1 cellular context compared by ENCODE assay signal in the genomic region with DNA sequence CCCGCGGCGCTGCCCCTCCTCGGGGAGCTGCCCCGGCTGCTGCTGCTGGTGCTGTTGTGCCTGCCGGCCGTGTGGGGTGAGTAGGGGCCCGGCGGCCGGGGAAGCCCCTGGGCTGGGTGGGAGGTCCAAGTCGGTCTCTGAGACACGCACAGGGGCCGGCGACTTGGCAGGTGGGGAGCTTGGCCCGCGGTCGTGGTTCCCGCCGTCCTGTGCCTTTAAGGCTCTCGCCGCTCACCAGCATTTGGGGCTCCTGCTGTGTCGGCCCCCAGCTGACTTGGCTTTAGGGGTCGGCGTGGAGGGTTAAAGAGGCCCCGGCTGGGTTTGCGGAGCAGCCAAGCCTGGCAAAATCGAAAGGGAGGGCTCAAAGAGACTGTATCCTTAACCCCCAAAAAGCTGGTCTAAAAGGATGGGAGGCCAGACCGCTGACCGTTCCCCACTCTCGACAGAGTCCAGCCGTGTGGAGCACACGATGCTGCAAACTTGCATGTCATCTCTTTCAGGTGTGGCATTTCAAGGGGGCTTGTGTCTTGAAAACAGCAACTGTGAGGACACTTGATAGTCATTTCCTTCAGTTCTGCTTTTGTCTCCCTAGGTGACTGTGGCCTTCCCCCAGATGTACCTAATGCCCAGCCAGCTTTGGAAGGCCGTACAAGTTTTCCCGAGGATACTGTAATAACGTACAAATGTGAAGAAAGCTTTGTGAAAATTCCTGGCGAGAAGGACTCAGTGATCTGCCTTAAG.
TF ChIP-seq lines count a peak whose summit lies in the region.

No MANE protein-coding gene starts in this region.

TF ChIP-seq in K562, 482 proteins besides CTCF, POLR2A, EP300 and RAD21 (continued from another document and continues in another):
- TF ChIP-seq, protein P1, sequence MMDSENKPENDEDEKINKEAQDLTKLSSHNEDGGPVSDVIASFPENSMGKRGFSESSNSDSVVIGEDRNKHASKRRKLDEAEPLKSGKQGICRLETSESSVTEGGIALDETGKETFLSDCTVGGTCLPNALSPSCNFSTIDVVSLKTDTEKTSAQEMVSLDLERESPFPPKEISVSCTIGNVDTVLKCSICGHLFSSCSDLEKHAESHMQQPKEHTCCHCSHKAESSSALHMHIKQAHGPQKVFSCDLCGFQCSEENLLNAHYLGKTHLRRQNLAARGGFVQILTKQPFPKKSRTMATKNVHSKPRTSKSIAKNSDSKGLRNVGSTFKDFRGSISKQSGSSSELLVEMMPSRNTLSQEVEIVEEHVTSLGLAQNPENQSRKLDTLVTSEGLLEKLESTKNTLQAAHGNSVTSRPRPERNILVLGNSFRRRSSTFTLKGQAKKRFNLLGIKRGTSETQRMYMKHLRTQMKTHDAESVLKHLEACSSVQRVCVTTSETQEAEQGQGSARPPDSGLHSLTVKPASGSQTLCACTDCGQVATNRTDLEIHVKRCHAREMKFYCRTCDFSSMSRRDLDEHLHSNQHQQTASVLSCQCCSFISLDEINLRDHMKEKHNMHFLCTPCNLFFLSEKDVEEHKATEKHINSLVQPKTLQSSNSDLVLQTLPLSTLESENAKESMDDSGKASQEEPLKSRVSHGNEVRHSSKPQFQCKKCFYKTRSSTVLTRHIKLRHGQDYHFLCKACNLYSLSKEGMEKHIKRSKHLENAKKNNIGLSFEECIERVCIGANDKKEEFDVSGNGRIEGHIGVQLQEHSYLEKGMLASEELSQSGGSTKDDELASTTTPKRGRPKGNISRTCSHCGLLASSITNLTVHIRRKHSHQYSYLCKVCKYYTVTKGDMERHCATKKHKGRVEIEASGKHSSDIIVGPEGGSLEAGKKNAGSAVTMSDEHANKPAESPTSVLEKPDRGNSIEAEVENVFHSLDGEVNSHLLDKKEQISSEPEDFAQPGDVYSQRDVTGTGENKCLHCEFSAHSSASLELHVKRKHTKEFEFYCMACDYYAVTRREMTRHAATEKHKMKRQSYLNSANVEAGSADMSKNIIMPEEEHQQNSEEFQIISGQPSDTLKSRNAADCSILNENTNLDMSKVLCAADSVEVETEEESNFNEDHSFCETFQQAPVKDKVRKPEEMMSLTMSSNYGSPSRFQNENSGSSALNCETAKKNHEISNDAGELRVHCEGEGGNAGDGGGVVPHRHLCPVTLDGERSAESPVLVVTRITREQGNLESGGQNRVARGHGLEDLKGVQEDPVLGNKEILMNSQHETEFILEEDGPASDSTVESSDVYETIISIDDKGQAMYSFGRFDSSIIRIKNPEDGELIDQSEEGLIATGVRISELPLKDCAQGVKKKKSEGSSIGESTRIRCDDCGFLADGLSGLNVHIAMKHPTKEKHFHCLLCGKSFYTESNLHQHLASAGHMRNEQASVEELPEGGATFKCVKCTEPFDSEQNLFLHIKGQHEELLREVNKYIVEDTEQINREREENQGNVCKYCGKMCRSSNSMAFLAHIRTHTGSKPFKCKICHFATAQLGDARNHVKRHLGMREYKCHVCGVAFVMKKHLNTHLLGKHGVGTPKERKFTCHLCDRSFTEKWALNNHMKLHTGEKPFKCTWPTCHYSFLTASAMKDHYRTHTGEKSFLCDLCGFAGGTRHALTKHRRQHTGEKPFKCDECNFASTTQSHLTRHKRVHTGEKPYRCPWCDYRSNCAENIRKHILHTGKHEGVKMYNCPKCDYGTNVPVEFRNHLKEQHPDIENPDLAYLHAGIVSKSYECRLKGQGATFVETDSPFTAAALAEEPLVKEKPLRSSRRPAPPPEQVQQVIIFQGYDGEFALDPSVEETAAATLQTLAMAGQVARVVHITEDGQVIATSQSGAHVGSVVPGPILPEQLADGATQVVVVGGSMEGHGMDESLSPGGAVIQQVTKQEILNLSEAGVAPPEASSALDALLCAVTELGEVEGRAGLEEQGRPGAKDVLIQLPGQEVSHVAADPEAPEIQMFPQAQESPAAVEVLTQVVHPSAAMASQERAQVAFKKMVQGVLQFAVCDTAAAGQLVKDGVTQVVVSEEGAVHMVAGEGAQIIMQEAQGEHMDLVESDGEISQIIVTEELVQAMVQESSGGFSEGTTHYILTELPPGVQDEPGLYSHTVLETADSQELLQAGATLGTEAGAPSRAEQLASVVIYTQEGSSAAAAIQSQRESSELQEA (IDR thresholded peaks at IDR 0.05; ENCODE audit: low read depth), result no peak
- TF ChIP-seq, protein P2, sequence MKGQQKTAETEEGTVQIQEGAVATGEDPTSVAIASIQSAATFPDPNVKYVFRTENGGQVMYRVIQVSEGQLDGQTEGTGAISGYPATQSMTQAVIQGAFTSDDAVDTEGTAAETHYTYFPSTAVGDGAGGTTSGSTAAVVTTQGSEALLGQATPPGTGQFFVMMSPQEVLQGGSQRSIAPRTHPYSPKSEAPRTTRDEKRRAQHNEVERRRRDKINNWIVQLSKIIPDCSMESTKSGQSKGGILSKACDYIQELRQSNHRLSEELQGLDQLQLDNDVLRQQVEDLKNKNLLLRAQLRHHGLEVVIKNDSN (CRISPR knock-in tag; IDR thresholded peaks at IDR 0.05), result no peak
- TF ChIP-seq EGR1 (conservative IDR thresholded peaks at IDR 0.05) (no peak), ZEB2 (IDR thresholded peaks at IDR 0.05) (no peak), PHB (CRISPR knock-in tag; IDR thresholded peaks at IDR 0.05) (peak; percentile 92), ZKSCAN8 (CRISPR knock-in tag; IDR thresholded peaks at IDR 0.05) (no peak), TCF3 (CRISPR knock-in tag; IDR thresholded peaks at IDR 0.05) (no peak), ZNF253 (CRISPR knock-in tag; conservative IDR thresholded peaks at IDR 0.05) (no peak), BRCA1 (IDR thresholded peaks at IDR 0.05) (no peak), BRCA1 (CRISPR knock-in tag; IDR thresholded peaks at IDR 0.05) (no peak; the same call in 1 of the 2 replicates), TEAD2 (tag; IDR thresholded peaks at IDR 0.05) (no peak), ZC3H11A (IDR thresholded peaks at IDR 0.05; ENCODE audit: low read depth, low read length) (no peak), SNRNP70 (optimal IDR thresholded peaks at IDR 0.05; ENCODE audit: low read depth, low read length) (no peak), CTBP1 (IDR thresholded peaks at IDR 0.05; ENCODE audit: borderline replicate concordance) (no peak), NEUROD1 (IDR thresholded peaks at IDR 0.05; ENCODE audit: borderline replicate concordance, low read depth, low read length, partially characterized antibody) (peak; percentile 3), ZNF717 (CRISPR knock-in tag; IDR thresholded peaks at IDR 0.05) (no peak), CCAR2 (IDR thresholded peaks at IDR 0.05; ENCODE audit: low read depth, low read length) (no peak), NBN (IDR thresholded peaks at IDR 0.05; ENCODE audit: low read depth) (no peak), TFAM (CRISPR knock-in tag; conservative IDR thresholded peaks at IDR 0.05) (no peak), ZNF12 (CRISPR knock-in tag; IDR thresholded peaks at IDR 0.05) (no peak; the same call in 1 of the 2 replicates), FOXM1 (IDR thresholded peaks at IDR 0.05; ENCODE audit: low read depth) (no peak), FOXM1 (CRISPR knock-in tag; IDR thresholded peaks at IDR 0.05; ENCODE audit: low read depth) (peak; percentile 42), RHOXF2B (CRISPR knock-in tag; conservative IDR thresholded peaks at IDR 0.05) (no peak), MED1 (CRISPR knock-in tag; IDR thresholded peaks at IDR 0.05; ENCODE audit: borderline replicate concordance) (no peak), RBFOX2 (IDR thresholded peaks at IDR 0.05; ENCODE audit: low read depth, low read length) (peak; percentile 90), TCFL5 (CRISPR knock-in tag; conservative IDR thresholded peaks at IDR 0.05) (no peak), RB1 (IDR thresholded peaks at IDR 0.05; ENCODE audit: low read depth) (no peak), GTF2E2 (tag; IDR thresholded peaks at IDR 0.05) (no peak), TEAD1 (CRISPR knock-in tag; IDR thresholded peaks at IDR 0.05) (no peak), EZH2 (IDR thresholded peaks at IDR 0.05; ENCODE audit: borderline replicate concordance, low read depth, low read length) (no peak), CREM (IDR thresholded peaks at IDR 0.05; ENCODE audit: low read depth) (no peak), CBX3 (IDR thresholded peaks at IDR 0.05; ENCODE audit: borderline replicate concordance in 1 of 2, low read length in 2 of 2) (no peak), SAP30 (IDR thresholded peaks at IDR 0.05; ENCODE audit: borderline replicate concordance, insufficient read depth, low read depth, low read length, poor library complexity, severe bottlenecking) (peak; percentile 77)
- TF ChIP-seq, protein P3, sequence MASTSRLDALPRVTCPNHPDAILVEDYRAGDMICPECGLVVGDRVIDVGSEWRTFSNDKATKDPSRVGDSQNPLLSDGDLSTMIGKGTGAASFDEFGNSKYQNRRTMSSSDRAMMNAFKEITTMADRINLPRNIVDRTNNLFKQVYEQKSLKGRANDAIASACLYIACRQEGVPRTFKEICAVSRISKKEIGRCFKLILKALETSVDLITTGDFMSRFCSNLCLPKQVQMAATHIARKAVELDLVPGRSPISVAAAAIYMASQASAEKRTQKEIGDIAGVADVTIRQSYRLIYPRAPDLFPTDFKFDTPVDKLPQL (IDR thresholded peaks at IDR 0.05; ENCODE audit: extremely low read depth, insufficient read length), result no peak
- TF ChIP-seq, protein P4, sequence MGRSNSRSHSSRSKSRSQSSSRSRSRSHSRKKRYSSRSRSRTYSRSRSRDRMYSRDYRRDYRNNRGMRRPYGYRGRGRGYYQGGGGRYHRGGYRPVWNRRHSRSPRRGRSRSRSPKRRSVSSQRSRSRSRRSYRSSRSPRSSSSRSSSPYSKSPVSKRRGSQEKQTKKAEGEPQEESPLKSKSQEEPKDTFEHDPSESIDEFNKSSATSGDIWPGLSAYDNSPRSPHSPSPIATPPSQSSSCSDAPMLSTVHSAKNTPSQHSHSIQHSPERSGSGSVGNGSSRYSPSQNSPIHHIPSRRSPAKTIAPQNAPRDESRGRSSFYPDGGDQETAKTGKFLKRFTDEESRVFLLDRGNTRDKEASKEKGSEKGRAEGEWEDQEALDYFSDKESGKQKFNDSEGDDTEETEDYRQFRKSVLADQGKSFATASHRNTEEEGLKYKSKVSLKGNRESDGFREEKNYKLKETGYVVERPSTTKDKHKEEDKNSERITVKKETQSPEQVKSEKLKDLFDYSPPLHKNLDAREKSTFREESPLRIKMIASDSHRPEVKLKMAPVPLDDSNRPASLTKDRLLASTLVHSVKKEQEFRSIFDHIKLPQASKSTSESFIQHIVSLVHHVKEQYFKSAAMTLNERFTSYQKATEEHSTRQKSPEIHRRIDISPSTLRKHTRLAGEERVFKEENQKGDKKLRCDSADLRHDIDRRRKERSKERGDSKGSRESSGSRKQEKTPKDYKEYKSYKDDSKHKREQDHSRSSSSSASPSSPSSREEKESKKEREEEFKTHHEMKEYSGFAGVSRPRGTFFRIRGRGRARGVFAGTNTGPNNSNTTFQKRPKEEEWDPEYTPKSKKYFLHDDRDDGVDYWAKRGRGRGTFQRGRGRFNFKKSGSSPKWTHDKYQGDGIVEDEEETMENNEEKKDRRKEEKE (IDR thresholded peaks at IDR 0.05; ENCODE audit: borderline replicate concordance in 1 of 2, control insufficient read depth in 1 of 2, low read depth in 2 of 2, low read length in 1 of 2), result no peak
- TF ChIP-seq, protein P5, sequence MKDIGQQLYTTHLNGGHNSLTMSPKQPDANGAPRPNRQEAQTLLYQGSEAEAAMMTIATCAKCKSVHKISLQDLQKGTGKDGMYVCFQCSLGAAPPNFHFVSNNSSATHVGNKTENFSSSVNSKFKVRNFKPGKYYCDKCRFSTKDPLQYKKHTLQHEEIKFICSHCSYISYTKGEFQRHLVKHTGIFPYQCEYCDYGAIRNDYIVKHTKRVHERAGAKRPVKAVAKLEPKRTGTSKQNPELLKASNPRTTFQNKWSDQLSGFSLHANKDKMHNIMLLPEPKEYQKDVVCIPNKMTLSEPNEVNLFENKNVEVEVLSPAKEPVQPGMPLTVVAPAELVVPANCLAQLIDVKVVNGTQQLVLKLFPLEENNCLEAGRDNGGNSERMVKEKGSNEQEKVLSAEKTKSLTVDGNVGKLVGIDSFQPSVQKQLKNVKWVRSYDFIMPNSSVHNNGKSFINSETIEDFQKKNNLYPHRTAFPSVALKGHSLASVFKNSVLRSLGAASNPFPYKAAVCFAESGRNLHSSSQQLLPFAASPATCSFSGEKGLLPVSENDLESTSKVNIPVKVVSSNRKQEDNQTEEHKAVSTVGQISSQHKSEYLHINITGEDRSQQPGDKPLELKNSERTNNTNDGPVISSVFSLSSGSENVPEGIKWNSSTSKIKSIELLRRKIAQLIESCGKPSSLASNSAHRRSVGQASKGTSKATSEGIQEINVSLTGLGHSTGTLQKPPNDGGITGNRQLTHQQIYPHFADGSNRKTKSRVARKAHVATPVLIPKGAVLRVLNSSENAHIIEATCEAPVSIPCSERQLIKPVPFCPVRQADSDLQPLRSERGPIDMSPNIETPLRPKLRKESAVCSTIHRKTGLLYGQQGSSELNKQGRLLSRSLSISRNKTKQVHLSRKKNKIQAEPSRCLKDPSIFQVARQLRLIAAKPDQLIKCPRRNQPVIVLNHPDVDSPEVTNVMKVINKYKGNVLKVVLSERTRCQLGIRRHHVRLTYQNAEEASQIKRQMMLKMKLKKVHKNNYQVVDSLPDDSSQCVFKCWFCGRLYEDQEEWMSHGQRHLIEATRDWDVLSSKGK (CRISPR knock-in tag; IDR thresholded peaks at IDR 0.05), result no peak
- TF ChIP-seq, protein P6, sequence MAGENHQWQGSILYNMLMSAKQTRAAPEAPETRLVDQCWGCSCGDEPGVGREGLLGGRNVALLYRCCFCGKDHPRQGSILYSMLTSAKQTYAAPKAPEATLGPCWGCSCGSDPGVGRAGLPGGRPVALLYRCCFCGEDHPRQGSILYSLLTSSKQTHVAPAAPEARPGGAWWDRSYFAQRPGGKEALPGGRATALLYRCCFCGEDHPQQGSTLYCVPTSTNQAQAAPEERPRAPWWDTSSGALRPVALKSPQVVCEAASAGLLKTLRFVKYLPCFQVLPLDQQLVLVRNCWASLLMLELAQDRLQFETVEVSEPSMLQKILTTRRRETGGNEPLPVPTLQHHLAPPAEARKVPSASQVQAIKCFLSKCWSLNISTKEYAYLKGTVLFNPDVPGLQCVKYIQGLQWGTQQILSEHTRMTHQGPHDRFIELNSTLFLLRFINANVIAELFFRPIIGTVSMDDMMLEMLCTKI (IDR thresholded peaks at IDR 0.05; ENCODE audit: partially characterized antibody), result no peak
- TF ChIP-seq, protein P7, sequence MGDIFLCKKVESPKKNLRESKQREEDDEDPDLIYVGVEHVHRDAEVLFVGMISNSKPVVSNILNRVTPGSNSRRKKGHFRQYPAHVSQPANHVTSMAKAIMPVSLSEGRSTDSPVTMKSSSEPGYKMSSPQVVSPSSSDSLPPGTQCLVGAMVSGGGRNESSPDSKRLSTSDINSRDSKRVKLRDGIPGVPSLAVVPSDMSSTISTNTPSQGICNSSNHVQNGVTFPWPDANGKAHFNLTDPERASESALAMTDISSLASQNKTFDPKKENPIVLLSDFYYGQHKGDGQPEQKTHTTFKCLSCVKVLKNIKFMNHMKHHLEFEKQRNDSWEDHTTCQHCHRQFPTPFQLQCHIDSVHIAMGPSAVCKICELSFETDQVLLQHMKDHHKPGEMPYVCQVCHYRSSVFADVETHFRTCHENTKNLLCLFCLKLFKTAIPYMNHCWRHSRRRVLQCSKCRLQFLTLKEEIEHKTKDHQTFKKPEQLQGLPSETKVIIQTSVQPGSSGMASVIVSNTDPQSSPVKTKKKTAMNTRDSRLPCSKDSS (IDR thresholded peaks at IDR 0.05; ENCODE audit: low read depth, partially characterized antibody), result peak; percentile 41
- TF ChIP-seq, protein P8, sequence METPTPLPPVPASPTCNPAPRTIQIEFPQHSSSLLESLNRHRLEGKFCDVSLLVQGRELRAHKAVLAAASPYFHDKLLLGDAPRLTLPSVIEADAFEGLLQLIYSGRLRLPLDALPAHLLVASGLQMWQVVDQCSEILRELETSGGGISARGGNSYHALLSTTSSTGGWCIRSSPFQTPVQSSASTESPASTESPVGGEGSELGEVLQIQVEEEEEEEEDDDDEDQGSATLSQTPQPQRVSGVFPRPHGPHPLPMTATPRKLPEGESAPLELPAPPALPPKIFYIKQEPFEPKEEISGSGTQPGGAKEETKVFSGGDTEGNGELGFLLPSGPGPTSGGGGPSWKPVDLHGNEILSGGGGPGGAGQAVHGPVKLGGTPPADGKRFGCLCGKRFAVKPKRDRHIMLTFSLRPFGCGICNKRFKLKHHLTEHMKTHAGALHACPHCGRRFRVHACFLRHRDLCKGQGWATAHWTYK (CRISPR knock-in tag; IDR thresholded peaks at IDR 0.05), result peak; percentile 65; the same call in 1 of the 2 replicates
